Comparison of ENCODE assay signal across 8 cellular contexts in genomic region chr12:48105867-48106563, GRCh38. TPM values are rescaled to one million over a fixed set of nuclear protein-coding genes. Genes with fewer than 3 reads are reported as not detected.
DNase-seq lines count a peak whose midpoint lies in the region; ATAC-seq, FAIRE-seq and TF ChIP-seq lines count a peak whose summit lies in the region.

SENP1 (minus strand) TSS chr12:48106079; CDS start chr12:48101472, 4,607 bp downstream.

- peak within 1 kb of the TSS; percentile 93 for H2BK5ac ChIP-seq in IMR-90 (ENCODE audit: low read depth, low read length, poor library complexity, severe bottlenecking)

- DNase-seq in D721Med (ENCODE audit: insufficient read length, low spot score): peak; percentile 54
- peak; percentile 81 for DNase-seq in IMR-90
- peak; percentile 69 for DNase-seq in OCI-M2 (lab: John Stamatoyannopoulos, UW; ENCODE audit: unreplicated experiment)
- peak; percentile 84 for DNase-seq in activated T-cell treated with anti-CD3 and anti-CD28 coated beads for 4 hours
- DNase-seq in epithelial cell of esophagus (ENCODE audit: low read depth): peak; percentile 83
- peak; percentile 88 to 94 (median 93) for DNase-seq in mucosa of descending colon
- DNase-seq in stimulated activated CD8-positive, alpha-beta memory T cell treated with anti-CD3 and anti-CD28 coated beads, Interleukin-4, amount 100 ng/mL, for 24 hours (ENCODE audit: low read depth): peak; percentile 82

- POLR2A ChIA-PET in IMR-90 (lab: Charles Lee; ENCODE audit: unreplicated experiment): no interaction called here

- intact Hi-C loops in IMR-90 (cut with micrococcal nuclease): loop anchor here (2.0 kb wide), 1 partner anchor 51 kb away; the partner anchor contains the start of gene ASB8
- intact Hi-C loops in mucosa of descending colon (cut with DNase I, micrococcal nuclease): no loop called here

- peak within 1 kb of the TSS; percentile 98 to 100 for H4K8ac ChIP-seq in IMR-90 (ENCODE audit: low read depth in 2 of 2, low read length in 2 of 2)

- peak within 1 kb of the TSS; percentile 89 for H3K9ac ChIP-seq in IMR-90 (ENCODE audit: low read depth, low read length)

- no peak for TF ChIP-seq RAD21 in IMR-90 (IDR thresholded peaks at IDR 0.05; ENCODE audit: low read length)

- peaks cover 7% of the 10 kb centered on the region for H3K4me1 ChIP-seq in IMR-90 (ENCODE audit: control insufficient read depth, insufficient read depth, low read length)
- peaks cover 15% of the 10 kb centered on the region for H3K4me1 ChIP-seq in mucosa of descending colon (ENCODE audit: low read depth)

- H3K4me2 ChIP-seq in IMR-90 (ENCODE audit: low read depth, low read length): peak within 1 kb of the TSS; percentile 99

- H3K36me3 ChIP-seq in IMR-90 (ENCODE audit: control insufficient read depth, insufficient read depth, low read length) (no peaks in the 10 kb centered on the region), mucosa of descending colon (ENCODE audit: low read depth) (no peaks in the 10 kb centered on the region)

- peak within 1 kb of the TSS; percentile 100 for H3K23ac ChIP-seq in IMR-90 (ENCODE audit: low read depth, low read length)

- H2AK5ac ChIP-seq in IMR-90 (ENCODE audit: low read depth, low read length): peak within 1 kb of the TSS; percentile 3

- peaks cover 18 to 33% of the 10 kb centered on the region in 2 experiments for H3K79me1 ChIP-seq in IMR-90 (ENCODE audit: low read depth in 1 of 2, low read length in 2 of 2)

- peak within 1 kb of the TSS; percentile 99 for H2AFZ ChIP-seq in IMR-90 (replicated peaks; ENCODE audit: low read length, poor library complexity)

- H4K20me1 ChIP-seq in IMR-90 (ENCODE audit: insufficient read depth, low read length): no peaks in the 10 kb centered on the region

- H2BK20ac ChIP-seq in IMR-90 (ENCODE audit: low read depth, low read length): peak within 1 kb of the TSS; percentile 58; the same call in 1 of the 2 replicates

- H2BK120ac ChIP-seq in IMR-90 (ENCODE audit: low read depth, low read length): peak within 1 kb of the TSS; percentile 87

- no TSS peak for BruUV-seq in IMR-90 (replicated peaks; lab: Mats Ljungman, UMichigan)

- H2BK15ac ChIP-seq in IMR-90 (ENCODE audit: low read depth, low read length): peak within 1 kb of the TSS; percentile 92; the same call in 1 of the 3 replicates

- H3K9me1 ChIP-seq in IMR-90 (ENCODE audit: insufficient read depth, low read length): 0 out of 2 replicates have a peak, but pooled peaks cover 3% of the 10 kb centered on the region

- peak; percentile 59; the same call in 1 of the 2 replicates for TF ChIP-seq POLR2A in IMR-90 (IDR thresholded peaks at IDR 0.05; ENCODE audit: low read depth, low read length)

- H3K14ac ChIP-seq in IMR-90 (replicated peaks; ENCODE audit: low read depth, low read length): peak within 1 kb of the TSS; percentile 90

- no peaks in the 10 kb centered on the region for H3K9me3 ChIP-seq in IMR-90 (ENCODE audit: control insufficient read depth, insufficient read depth, low read length)
- no peaks in the 10 kb centered on the region for H3K9me3 ChIP-seq in mucosa of descending colon

- CTCF ChIA-PET in IMR-90 (lab: Yijun Ruan, JAX): interaction anchor here (1.0 kb wide), 1 partner anchor 13 kb away, joined by 3 read pairs; the partner anchor contains the start of gene PFKM

- H3K4me3 ChIP-seq in IMR-90 (ENCODE audit: insufficient read depth, low read depth, low read length) (peak within 1 kb of the TSS; percentile 83), epithelial cell of esophagus (ENCODE audit: low read length) (peak within 1 kb of the TSS; percentile 79), mucosa of descending colon (peak within 1 kb of the TSS; percentile 87)

- peak within 1 kb of the TSS; percentile 95 for H4K5ac ChIP-seq in IMR-90 (ENCODE audit: low read depth, low read length)

- dilution Hi-C loops in IMR-90 (cut with HindIII; ENCODE audit: low sequenced_read_pairs, unreplicated experiment): no loop called here

- H3K56ac ChIP-seq in IMR-90 (ENCODE audit: extremely low read depth, insufficient read depth, low read length): peak within 1 kb of the TSS; percentile 96

- in situ Hi-C loops in IMR-90 (cut with MboI; ENCODE audit: low sequenced_read_pairs): no loop called here

- H3K18ac ChIP-seq in IMR-90 (ENCODE audit: low read depth, low read length): peak within 1 kb of the TSS; percentile 87

- peak within 1 kb of the TSS; percentile 95 for H4K91ac ChIP-seq in IMR-90 (ENCODE audit: insufficient read depth, low read depth, low read length)

- H3K27me3 ChIP-seq in IMR-90 (ENCODE audit: control insufficient read depth, insufficient read depth, low read length): 0 out of 2 replicates have a peak, but pooled peaks cover 2% of the 10 kb centered on the region

- FAIRE-seq in D721Med (lab: Jason Lieb, UNC): no peak

- WGBS in IMR-90 (ENCODE audit: extremely low coverage in 2 of 2, insufficient read length in 1 of 2), 2 experiments: 0% methylated on average over 18 of the region's 52 CpGs; no CpG with 5 or more reads in 1 of the 2 experiments

- H3K27ac ChIP-seq in IMR-90 (ENCODE audit: insufficient read depth, low read length): peak within 1 kb of the TSS; percentile 93

- H3K4ac ChIP-seq in IMR-90 (ENCODE audit: low read depth, low read length): peak within 1 kb of the TSS; percentile 95

- ATAC-seq in GM21528 (IDR thresholded peaks at IDR 0.05; ENCODE audit: low FRiP score, unreplicated experiment) (peak; percentile 76), IMR-90 (ENCODE audit: low read depth) (peak; percentile 92), mucosa of descending colon (peak; percentile 96)

- peak within 1 kb of the TSS; percentile 91 for H2AK9ac ChIP-seq in IMR-90 (replicated peaks; ENCODE audit: low read depth, low read length, poor library complexity)

- TF ChIP-seq CTCF in D721Med (IDR thresholded peaks at IDR 0.05; ENCODE audit: insufficient read depth, missing control alignments) (no peak), IMR-90 (conservative IDR thresholded peaks at IDR 0.05; ENCODE audit: low read depth, low read length) (no peak), epithelial cell of esophagus (IDR thresholded peaks at IDR 0.05; ENCODE audit: insufficient read depth, low read depth, low read length, missing control alignments) (peak; percentile 24), mucosa of descending colon (IDR thresholded peaks at IDR 0.05) (no peak)

TF ChIP-seq in IMR-90, 13 proteins besides CTCF, POLR2A, EP300 and RAD21:
- TF ChIP-seq MAFK (IDR thresholded peaks at IDR 0.05; ENCODE audit: low read depth, low read length) (no peak), RFX5 (IDR thresholded peaks at IDR 0.05; ENCODE audit: low read depth, low read length) (no peak), BHLHE40 (IDR thresholded peaks at IDR 0.05; ENCODE audit: low read depth, low read length) (no peak)

RNA-seq across cellular contexts. Expression of gene SENP1, which starts in this region (rescaled TPM):
- total RNA-seq in IMR-90 (2012; rRNA removed) (22.5 and 25.3 TPM in 2 replicates), mucosa of descending colon (10 to 100 TPM; 12.7 to 20.8 (median 17.4) TPM)
- 6.9 and 7.2 TPM in 2 replicates for polyA plus RNA-seq in IMR-90 (2012; rRNA removed)
- 1.4 and 1.8 TPM in 2 replicates for polyA plus RNA-seq in IMR-90 (2012; cell fraction: cytosol; rRNA removed)
- 1.2 and 8.4 TPM in 2 replicates for polyA plus RNA-seq in IMR-90 (2012; cell fraction: nucleus; rRNA removed; ENCODE audit: low replicate concordance)

Comparison
In these comparisons a context has a peak if more than half of its experiments do, and no peak if none do; other contexts are left out.
1. Peak in every context shown above with its lines: DNase-seq, ATAC-seq, H3K4me3 ChIP-seq and H3K27ac ChIP-seq.